Comparison of ENCODE assay signal across 12 cellular contexts in the genomic region with DNA sequence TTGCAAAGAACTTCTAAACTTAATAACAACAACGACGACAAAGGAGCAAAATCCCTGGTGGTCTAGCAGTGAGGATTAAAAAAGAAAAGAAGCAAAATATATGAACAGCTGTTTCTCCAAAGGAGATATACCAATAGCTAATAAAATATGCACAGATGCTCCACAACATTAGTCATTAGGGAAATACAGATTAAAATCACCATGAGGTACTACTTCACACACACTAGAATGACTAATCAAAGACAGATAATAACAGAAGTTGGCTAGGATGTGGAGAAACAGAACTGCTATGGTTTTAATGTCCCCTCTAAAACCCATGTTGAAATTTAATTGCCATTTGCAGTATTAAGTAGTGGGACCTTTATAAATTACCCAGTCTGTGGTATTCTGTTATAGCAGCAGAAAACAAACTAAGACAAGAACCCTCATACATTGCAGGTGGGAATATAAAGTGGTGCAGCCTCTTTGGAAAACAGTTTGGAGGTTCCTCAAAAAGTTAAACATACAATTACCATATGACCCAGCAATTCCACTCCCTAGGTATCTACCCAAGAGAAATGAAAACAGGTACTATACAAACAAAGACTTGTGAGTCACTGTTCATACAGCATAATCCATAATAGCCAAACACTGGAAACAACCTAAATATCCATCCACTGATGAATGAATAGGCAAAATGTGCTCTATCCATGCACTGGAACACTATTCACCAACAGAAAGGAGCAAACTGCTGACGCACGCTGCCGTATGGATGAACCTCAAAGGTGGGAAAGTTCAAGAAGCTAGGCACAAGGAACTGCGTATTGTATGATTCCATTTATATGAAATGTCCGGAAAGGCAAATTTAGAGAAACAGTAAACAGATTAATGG. TPM values are rescaled to one million over a fixed set of nuclear protein-coding genes. Genes with fewer than 3 reads are reported as not detected.
DNase-seq lines count a peak whose midpoint lies in the region; ATAC-seq and TF ChIP-seq lines count a peak whose summit lies in the region.
"Had no signal": no experiment of that assay in that cellular context is flagged by ENCODE, and none has a peak within 500 bp of the region (broad histone marks: within the 10 kb centered on the region; RNA-seq: fewer than 3 reads in every experiment).

No MANE protein-coding gene starts in this region.

- peak; percentile 32 for ATAC-seq in activated T-helper 17 cell treated with anti-CD3 and anti-CD28 coated beads, Interleukin-2, amount 50 U/mL, for 72 hours (replicated peaks)
- ATAC-seq in left lung, result peak; percentile 45
- no peak for ATAC-seq in GM21717 (IDR thresholded peaks at IDR 0.05; ENCODE audit: unreplicated experiment)
- ATAC-seq in left cardiac atrium, result no peak
- ATAC-seq in GM19455 (IDR thresholded peaks at IDR 0.05; ENCODE audit: unreplicated experiment), result no peak
- no peak for ATAC-seq in sciatic nerve
- ATAC-seq: GM23338 had no signal

- no peak overlapping the region for H3K4me3 Mint-ChIP-seq in activated T-helper 17 cell treated with anti-CD3 and anti-CD28 coated beads, Interleukin-2, amount 50 U/mL, for 72 hours
- H3K4me3 Mint-ChIP-seq: GM23338 had no signal

- H3K9me3 Mint-ChIP-seq in activated T-helper 17 cell treated with anti-CD3 and anti-CD28 coated beads, Interleukin-2, amount 50 U/mL, for 72 hours, result no peaks in the 10 kb centered on the region
- H3K9me3 Mint-ChIP-seq: GM23338 had no signal

- H3K27me3 ChIP-seq in left lung, result no peaks in the 10 kb centered on the region

- no peaks in the 10 kb centered on the region for H3K27me3 Mint-ChIP-seq in activated T-helper 17 cell treated with anti-CD3 and anti-CD28 coated beads, Interleukin-2, amount 50 U/mL, for 72 hours

- CTCF ChIA-PET in HEK293 (lab: Yijun Ruan, JAX), result interaction anchor here (0.6 to 1.1 kb wide), 3 partner anchors 10 to 450 kb away, joined by 4 to 6 read pairs (median 5); no protein-coding TSS in a partner anchor

- no peak overlapping the region for H3K27ac ChIP-seq in HEK293 (ENCODE audit: extremely low read depth, low read depth, low read length)
- H3K27ac ChIP-seq in left lung, result peak overlapping the region in 1 of 2 donors; percentile 63

- H3K36me3 ChIP-seq in HEK293 (ENCODE audit: control insufficient read depth in 2 of 2, insufficient read depth in 1 of 2, low read length in 2 of 2) (no peaks in the 10 kb centered on the region), left lung (no peaks in the 10 kb centered on the region)

- intact Hi-C loops in left lung (cut with DNase I), result no loop called here
- intact Hi-C loops in left cardiac atrium (cut with DNase I), result no loop called here
- intact Hi-C loops in sciatic nerve (cut with DNase I), result no loop called here

- DNase-seq in Caki2 (ENCODE audit: low read depth) (peak; percentile 72), left lung (no peak), left cardiac atrium (no peak), sciatic nerve (ENCODE audit: low spot score) (no peak)
- DNase-seq: activated CD8-positive, alpha-beta memory T cell treated with anti-CD3 and anti-CD28 coated beads, Interleukin-2, amount 50 U/mL, for 48 hours; effector memory CD4-positive, alpha-beta T cell; NCI-H187 had no signal

- H3K4me3 ChIP-seq in HEK293 (ENCODE audit: low read depth, low read length), result no peak overlapping the region
- no peak overlapping the region for H3K4me3 ChIP-seq in left lung
- H3K4me3 ChIP-seq: GM23338 had no signal

- H3K27ac Mint-ChIP-seq in activated T-helper 17 cell treated with anti-CD3 and anti-CD28 coated beads, Interleukin-2, amount 50 U/mL, for 72 hours, result no peak overlapping the region
- H3K27ac Mint-ChIP-seq: GM23338 had no signal

- H3K4me1 Mint-ChIP-seq in activated T-helper 17 cell treated with anti-CD3 and anti-CD28 coated beads, Interleukin-2, amount 50 U/mL, for 72 hours, result peaks cover 12% of the 10 kb centered on the region

- TF ChIP-seq CTCF in HEK293 (tag by site-specific recombination; IDR thresholded peaks at IDR 0.05), result no peak
- TF ChIP-seq CTCF in left lung (IDR thresholded peaks at IDR 0.05), result no peak

- H3K36me3 Mint-ChIP-seq in activated T-helper 17 cell treated with anti-CD3 and anti-CD28 coated beads, Interleukin-2, amount 50 U/mL, for 72 hours (ENCODE audit: low read depth), result no peaks in the 10 kb centered on the region

- H3K9me3 ChIP-seq in HEK293 (ENCODE audit: control insufficient read depth, insufficient read depth, low read depth, low read length) (no peaks in the 10 kb centered on the region), left lung (no peaks in the 10 kb centered on the region)

- in situ Hi-C loops in Caki2 (cut with HindIII; ENCODE audit: low pct_unique_long_range_greater_than_20kb, low sequenced_read_pairs), result loop anchor here (25.0 kb wide), 1 partner anchor 130 kb away; no protein-coding TSS in a partner anchor

- POLR2A ChIA-PET in HEK293 (lab: Yijun Ruan, JAX), result interaction anchor here (0.5 to 2.2 kb wide), 2 partner anchors 11 to 343 kb away, joined by 4 to 10 read pairs; a partner anchor contains a TSS

- H3K4me1 ChIP-seq in HEK293 (ENCODE audit: control insufficient read depth, insufficient read depth, low read length), result no peaks in the 10 kb centered on the region
- H3K4me1 ChIP-seq in left lung, result peaks cover 1 to 38% of the 10 kb centered on the region in 2 donors

TF ChIP-seq in HEK293, 187 proteins besides CTCF, POLR2A, EP300 and RAD21:
- TF ChIP-seq ZNF140 (tag by site-specific recombination; IDR thresholded peaks at IDR 0.05) (peak; percentile 92; the same call in 1 of the 2 replicates), SP7 (tag by site-specific recombination; IDR thresholded peaks at IDR 0.05) (peak; percentile 40), ZNF600 (tag by site-specific recombination; IDR thresholded peaks at IDR 0.05) (no peak), ZNF76 (tag by site-specific recombination; IDR thresholded peaks at IDR 0.05; ENCODE audit: borderline replicate concordance, low read depth) (no peak), ZNF548 (tag by site-specific recombination; IDR thresholded peaks at IDR 0.05) (no peak), ZNF10 (tag by site-specific recombination; IDR thresholded peaks at IDR 0.05) (peak; percentile 82)
- TF ChIP-seq, protein P1, sequence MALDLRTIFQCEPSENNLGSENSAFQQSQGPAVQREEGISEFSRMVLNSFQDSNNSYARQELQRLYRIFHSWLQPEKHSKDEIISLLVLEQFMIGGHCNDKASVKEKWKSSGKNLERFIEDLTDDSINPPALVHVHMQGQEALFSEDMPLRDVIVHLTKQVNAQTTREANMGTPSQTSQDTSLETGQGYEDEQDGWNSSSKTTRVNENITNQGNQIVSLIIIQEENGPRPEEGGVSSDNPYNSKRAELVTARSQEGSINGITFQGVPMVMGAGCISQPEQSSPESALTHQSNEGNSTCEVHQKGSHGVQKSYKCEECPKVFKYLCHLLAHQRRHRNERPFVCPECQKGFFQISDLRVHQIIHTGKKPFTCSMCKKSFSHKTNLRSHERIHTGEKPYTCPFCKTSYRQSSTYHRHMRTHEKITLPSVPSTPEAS (tag by site-specific recombination; IDR thresholded peaks at IDR 0.05), result no peak

RNA-seq across cellular contexts. Expression of a gene that starts 11.4 kb away (rescaled TPM):
- 143 and 159 TPM in 2 replicates for total RNA-seq in Caki2 (2014; rRNA removed; shearing (Covaris generic); ENCODE audit: low replicate concordance)
- total RNA-seq in activated T-helper 17 cell treated with anti-CD3 and anti-CD28 coated beads, Interleukin-2, amount 50 U/mL, for 72 hours, result 10 to 100 TPM; 18.3 to 24.6 TPM
- 100 to 1,000 TPM; 203 to 239 TPM for total RNA-seq in left lung
- 100 to 1,000 TPM; 126 to 228 TPM for total RNA-seq in left cardiac atrium
- total RNA-seq in sciatic nerve, result 296 TPM

RNA-seq across cellular contexts. Expression of a gene that starts 51.6 kb away (rescaled TPM):
- 76.3 and 84.8 TPM in 2 replicates for total RNA-seq in Caki2 (2014; rRNA removed; shearing (Covaris generic); ENCODE audit: low replicate concordance)
- total RNA-seq in activated T-helper 17 cell treated with anti-CD3 and anti-CD28 coated beads, Interleukin-2, amount 50 U/mL, for 72 hours, result 10 to 100 TPM; 34.0 to 35.7 TPM
- 100 to 1,000 TPM; 165 to 229 TPM for total RNA-seq in left lung
- 10 to 100 TPM; 77.3 to 90.8 TPM for total RNA-seq in left cardiac atrium
- total RNA-seq in sciatic nerve, result 87.3 TPM

Comparison
In these comparisons a context has a peak if more than half of its experiments do, and no peak if none do; other contexts are left out.
1. ATAC-seq: peak in activated T-helper 17 cell treated with anti-CD3 and anti-CD28 coated beads, Interleukin-2, amount 50 U/mL, for 72 hours (single experiment) and left lung (single experiment); none in GM21717 (single experiment), left cardiac atrium (0 of 2), GM19455 (single experiment) and sciatic nerve (single experiment).